ENCODE assay signal across 1 cellular context in the genomic region with DNA sequence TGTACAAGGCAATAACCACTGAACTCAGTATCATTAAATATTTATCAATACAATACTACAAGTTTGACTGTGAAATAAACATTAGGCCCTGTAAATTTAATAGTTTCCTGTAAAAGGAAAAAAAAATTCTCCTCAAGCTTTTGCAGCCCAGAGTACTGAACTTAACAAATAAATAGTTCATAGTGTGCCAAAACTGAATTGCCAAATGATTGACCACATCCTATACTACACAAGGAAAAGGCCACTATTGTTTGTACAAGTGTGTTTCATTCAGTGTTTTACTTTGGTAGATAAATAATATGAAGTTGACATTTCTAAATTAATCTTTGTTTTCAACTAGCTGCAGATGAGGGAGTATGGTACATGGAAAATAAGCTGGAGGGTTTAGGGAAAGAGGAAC.
TF ChIP-seq lines count a peak whose summit lies in the region.

No MANE protein-coding gene starts in this region.

TF ChIP-seq in HepG2, 621 proteins besides CTCF, POLR2A, EP300 and RAD21 (continued from another document):
- TF ChIP-seq UBTF (CRISPR knock-in tag; IDR thresholded peaks at IDR 0.05), result no peak
- no peak for TF ChIP-seq E2F5 (CRISPR knock-in tag; conservative IDR thresholded peaks at IDR 0.05)
- TF ChIP-seq ZNF225 (CRISPR knock-in tag; IDR thresholded peaks at IDR 0.05), result no peak
- no peak for TF ChIP-seq SMYD3 (CRISPR knock-in tag; IDR thresholded peaks at IDR 0.05)
- TF ChIP-seq CBX1 (IDR thresholded peaks at IDR 0.05; ENCODE audit: low read depth), result no peak
- no peak for TF ChIP-seq ZNF788 (CRISPR knock-in tag; IDR thresholded peaks at IDR 0.05; ENCODE audit: borderline replicate concordance)
- TF ChIP-seq ATAD3A (CRISPR knock-in tag; IDR thresholded peaks at IDR 0.05), result no peak
- no peak for TF ChIP-seq ZBTB44 (CRISPR knock-in tag; IDR thresholded peaks at IDR 0.05)
- no peak for TF ChIP-seq KLF15 (CRISPR knock-in tag; IDR thresholded peaks at IDR 0.05; ENCODE audit: borderline replicate concordance)
